In genomic region chr5:158820891-158821290, GRCh38 we compare ENCODE assay signal across 15 cellular contexts.
A peak's percentile ranks its signal among the peaks of the same experiment; 100 is the strongest.
DNase-seq lines count a peak whose midpoint lies in the region; ATAC-seq and TF ChIP-seq lines count a peak whose summit lies in the region.
"Had no signal": no experiment of that assay in that cellular context is flagged by ENCODE, and none has a peak within 500 bp of the region (broad histone marks: within the 10 kb centered on the region; RNA-seq: fewer than 3 reads in every experiment).

No MANE protein-coding gene starts in this region.

- peaks cover 98% of the 10 kb centered on the region for H3K4me1 ChIP-seq in OCI-LY7 (ENCODE audit: insufficient read depth, low read length, poor library complexity, severe bottlenecking)
- H3K4me1 ChIP-seq: prostate gland had no signal

- H3K9me3 Mint-ChIP-seq in stimulated activated naive CD8-positive, alpha-beta T cell treated with anti-CD3 and anti-CD28 coated beads, Interleukin-15, Interleukin-2, amounts not matched to agents 100 ng/mL and 50 ng/mL, for 24 hours: peaks cover 5% of the 10 kb centered on the region

- no TSS peak for BruUV-seq in OCI-LY7 (replicated peaks; lab: Mats Ljungman, UMichigan)

- ATAC-seq in stimulated activated naive CD8-positive, alpha-beta T cell treated with anti-CD3 and anti-CD28 coated beads, Interleukin-15, Interleukin-2, amounts not matched to agents 100 U/mL and 50 U/mL, for 24 hours: no peak
- ATAC-seq in HG02798 (IDR thresholded peaks at IDR 0.05; ENCODE audit: poor library complexity, unreplicated experiment): peak; percentile 31
- ATAC-seq: GM23338, WTC11 had no signal

- H3K27ac Mint-ChIP-seq in stimulated activated naive CD8-positive, alpha-beta T cell treated with anti-CD3 and anti-CD28 coated beads, Interleukin-15, Interleukin-2, amounts not matched to agents 100 ng/mL and 50 ng/mL, for 24 hours: peak overlapping the region; percentile 69
- H3K27ac Mint-ChIP-seq: GM23338, type B pancreatic cell, WTC11 had no signal

- peaks cover 18% of the 10 kb centered on the region; the same call in 1 of the 2 replicates for H3K9me3 ChIP-seq in OCI-LY7 (ENCODE audit: low read length)
- H3K9me3 ChIP-seq: prostate gland had no signal

- H3K36me3 ChIP-seq in OCI-LY7 (ENCODE audit: insufficient read depth, low read length): peaks cover 38% of the 10 kb centered on the region
- H3K36me3 ChIP-seq: prostate gland had no signal

- H3K4me3 Mint-ChIP-seq in stimulated activated naive CD8-positive, alpha-beta T cell treated with anti-CD3 and anti-CD28 coated beads, Interleukin-15, Interleukin-2, amounts not matched to agents 100 ng/mL and 50 ng/mL, for 24 hours: no peak overlapping the region
- H3K4me3 Mint-ChIP-seq: GM23338, type B pancreatic cell, WTC11 had no signal

- peak overlapping the region; percentile 25; the same call in 1 of the 2 replicates for H2AFZ ChIP-seq in OCI-LY7 (ENCODE audit: low read length)
- H2AFZ ChIP-seq: GM23338 had no signal

- no peaks in the 10 kb centered on the region for H3K9me2 ChIP-seq in OCI-LY7 (ENCODE audit: insufficient read depth, low read length)

- intact Hi-C loops in OCI-LY7 (cut with micrococcal nuclease; ENCODE audit: unreplicated experiment): no loop called here

- peak overlapping the region; percentile 86 for H3K4me2 ChIP-seq in OCI-LY7 (ENCODE audit: low read length)
- H3K4me2 ChIP-seq: GM23338 had no signal

- no peak for TF ChIP-seq CTCF in OCI-LY7 (conservative IDR thresholded peaks at IDR 0.05; ENCODE audit: low read length)
- no peak for TF ChIP-seq CTCF in GM10266 (IDR thresholded peaks at IDR 0.05; ENCODE audit: control insufficient read depth, insufficient read depth, low read depth, missing control alignments)

- DNase-seq in stimulated activated naive CD8-positive, alpha-beta T cell treated with anti-CD3 and anti-CD28 coated beads, Interleukin-15, Interleukin-2, amounts not matched to agents 100 U/mL and 50 U/mL, for 24 hours: no peak
- DNase-seq in OCI-LY7 (ENCODE audit: low spot score) (peak; percentile 82), SW480 (ENCODE audit: low spot score) (no peak), globus pallidus (ENCODE audit: low spot score) (no peak), GM10266 (ENCODE audit: extremely low spot score) (no peak), T-helper 2 cell (no peak)
- DNase-seq: activated gamma-delta T cell, NCI-H187 had no signal

- CTCF ChIA-PET in OCI-LY7 (lab: Charles Lee; ENCODE audit: unreplicated experiment): no interaction called here

- POLR2A ChIA-PET in OCI-LY7 (lab: Charles Lee): interaction anchor here (0.6 to 1.6 kb wide), 4 partner anchors 9 to 123 kb away, joined by 3 to 10 read pairs (median 5); no protein-coding TSS in a partner anchor

- H3K4me3 ChIP-seq in OCI-LY7 (ENCODE audit: low read depth, low read length, poor library complexity, severe bottlenecking): peak overlapping the region; percentile 47
- H3K4me3 ChIP-seq: GM23338, lung, prostate gland had no signal

- no peaks in the 10 kb centered on the region for H4K20me1 ChIP-seq in OCI-LY7 (ENCODE audit: insufficient read depth, low read length)

- H3K27ac ChIP-seq in OCI-LY7 (ENCODE audit: low read depth, low read length, poor library complexity, severe bottlenecking): peak overlapping the region; percentile 94
- H3K27ac ChIP-seq: prostate gland had no signal

- peaks cover 56% of the 10 kb centered on the region for H3K4me1 Mint-ChIP-seq in stimulated activated naive CD8-positive, alpha-beta T cell treated with anti-CD3 and anti-CD28 coated beads, Interleukin-15, Interleukin-2, amounts not matched to agents 100 ng/mL and 50 ng/mL, for 24 hours (ENCODE audit: low read depth)

- no peaks in the 10 kb centered on the region for H3K27me3 Mint-ChIP-seq in stimulated activated naive CD8-positive, alpha-beta T cell treated with anti-CD3 and anti-CD28 coated beads, Interleukin-15, Interleukin-2, amounts not matched to agents 100 ng/mL and 50 ng/mL, for 24 hours

- H3K36me3 Mint-ChIP-seq in stimulated activated naive CD8-positive, alpha-beta T cell treated with anti-CD3 and anti-CD28 coated beads, Interleukin-15, Interleukin-2, amounts not matched to agents 100 ng/mL and 50 ng/mL, for 24 hours (ENCODE audit: low read depth): peaks cover 5% of the 10 kb centered on the region

- no peaks in the 10 kb centered on the region; the same call in 1 of the 2 replicates for H3K79me2 ChIP-seq in OCI-LY7 (ENCODE audit: insufficient read depth, low read depth, low read length)
